Comparison of ENCODE assay signal across 18 cellular contexts in the genomic region with DNA sequence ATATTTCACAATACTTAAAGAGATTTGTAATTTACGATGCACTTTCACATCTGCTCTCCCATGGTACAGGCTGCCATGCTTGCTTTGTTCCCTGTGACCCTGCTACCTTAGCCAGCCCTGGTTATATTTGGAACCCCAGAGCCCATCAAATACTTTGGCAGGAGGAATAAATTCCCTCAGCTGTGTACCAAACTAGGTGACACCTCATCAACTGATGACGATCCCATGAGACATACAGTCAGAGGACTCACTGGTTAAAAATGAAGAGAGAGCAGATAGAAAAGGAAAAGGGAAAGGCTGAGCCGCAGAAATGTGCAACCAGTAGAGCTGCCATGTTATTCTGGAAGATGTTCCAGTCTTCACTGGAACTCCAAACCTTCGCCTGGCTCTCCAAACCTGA.
DNase-seq lines count a peak whose midpoint lies in the region; ATAC-seq and TF ChIP-seq lines count a peak whose summit lies in the region.
"Had no signal": no experiment of that assay in that cellular context is flagged by ENCODE, and none has a peak within 500 bp of the region (broad histone marks: within the 10 kb centered on the region; RNA-seq: fewer than 3 reads in every experiment).

No MANE protein-coding gene starts in this region.

- H4K12ac ChIP-seq in trophoblast cell (ENCODE audit: low read depth, low read length) = no peak overlapping the region

- H2BK5ac ChIP-seq in trophoblast cell (ENCODE audit: low read depth, low read length, poor library complexity) = no peak overlapping the region

- no peak overlapping the region for H4K8ac ChIP-seq in trophoblast cell (ENCODE audit: low read depth, low read length)

- no peak overlapping the region for H3K18ac ChIP-seq in trophoblast cell (ENCODE audit: low read length)

- WGBS in trophoblast cell (ENCODE audit: extremely low coverage, insufficient coverage, insufficient read length) = no CpG with 5 or more reads among the region's 4 CpGs

- H3K9me3 Mint-ChIP-seq in activated T-helper 2 cell treated with anti-CD3 and anti-CD28 coated beads, Interferon-gamma antibody, Interleukin-2, Interleukin-4, amounts not matched to agents 10 μg/mL and 5 μg/mL and 100 μg/mL, durations not matched to agents 14 hours and 24 hours and 36 hours = no peaks in the 10 kb centered on the region

- no peaks in the 10 kb centered on the region for H3K79me2 ChIP-seq in trophoblast cell (ENCODE audit: control insufficient read depth, insufficient read depth, low read length, poor library complexity)

- H3K23ac ChIP-seq in trophoblast cell (ENCODE audit: low read length) = no peak overlapping the region

- no peak overlapping the region for H3K4ac ChIP-seq in trophoblast cell (ENCODE audit: low read depth, low read length)

- H3K36me3 ChIP-seq in trophoblast cell (ENCODE audit: control insufficient read depth in 1 of 2, insufficient read depth in 2 of 2, low read length in 2 of 2) = no peaks in the 10 kb centered on the region
- H3K36me3 ChIP-seq: BE2C, lower lobe of right lung had no signal

- no peak overlapping the region for H3K4me3 Mint-ChIP-seq in activated T-helper 2 cell treated with anti-CD3 and anti-CD28 coated beads, Interferon-gamma antibody, Interleukin-2, Interleukin-4, amounts not matched to agents 10 μg/mL and 5 μg/mL and 100 μg/mL, durations not matched to agents 14 hours and 24 hours and 36 hours (ENCODE audit: low read depth)
- H3K4me3 Mint-ChIP-seq: naive thymus-derived CD4-positive, alpha-beta T cell; T-helper 17 cell had no signal

- H3K4me3 ChIP-seq in epithelial cell of esophagus (ENCODE audit: low read length) (no peak overlapping the region), trophoblast cell (ENCODE audit: low read depth, low read length) (no peak overlapping the region)
- H3K4me3 ChIP-seq: lower lobe of right lung, testis had no signal

- H3K27ac Mint-ChIP-seq in activated T-helper 2 cell treated with anti-CD3 and anti-CD28 coated beads, Interferon-gamma antibody, Interleukin-2, Interleukin-4, amounts not matched to agents 10 μg/mL and 5 μg/mL and 100 μg/mL, durations not matched to agents 14 hours and 24 hours and 36 hours = no peak overlapping the region
- H3K27ac Mint-ChIP-seq: naive thymus-derived CD4-positive, alpha-beta T cell; T-helper 17 cell had no signal

- H3K14ac ChIP-seq in trophoblast cell (ENCODE audit: low read length) = no peak overlapping the region

- no peak overlapping the region for H2AFZ ChIP-seq in trophoblast cell (ENCODE audit: insufficient read depth, low read length, poor library complexity)

- no peak overlapping the region for H4K91ac ChIP-seq in trophoblast cell (ENCODE audit: low read depth, low read length)

- H2AK5ac ChIP-seq in trophoblast cell (ENCODE audit: low read length) = no peak overlapping the region

- H3K9ac ChIP-seq in trophoblast cell (ENCODE audit: low read length) = no peak overlapping the region

- TF ChIP-seq CTCF in epithelial cell of esophagus (IDR thresholded peaks at IDR 0.05; ENCODE audit: insufficient read depth, low read depth, low read length, missing control alignments) = no peak

- DNase-seq in GM03348 (ENCODE audit: low spot score) (peak; percentile 24), RKO (ENCODE audit: low spot score) (peak; percentile 80), epithelial cell of esophagus (ENCODE audit: low read depth) (peak; percentile 60), trophoblast cell (peak; percentile 58 to 80), mucosa of gallbladder (ENCODE audit: low spot score) (no peak), hippocampal formation (lab: John Stamatoyannopoulos, UW) (no peak), left colon (no peak)
- DNase-seq in activated T-helper 2 cell treated with anti-CD3 and anti-CD28 coated beads, Interferon-gamma antibody, Interleukin-2, Interleukin-4, amounts not matched to agents 10 μg/mL and 5 μg/mL and 100 μg/mL, durations not matched to agents 14 hours and 24 hours and 36 hours (ENCODE audit: low spot score) = no peak
- DNase-seq: activated effector memory CD4-positive, alpha-beta T cell treated with Interleukin-2 at 50 U/mL for 16 hours; BE2C; GDM1; lower lobe of right lung; naive thymus-derived CD4-positive, alpha-beta T cell; NCI-H345; Right ventricle myocardium superior; T-helper 17 cell; testis had no signal

- H3K79me1 ChIP-seq in trophoblast cell (ENCODE audit: low read length) = no peaks in the 10 kb centered on the region

- H3K4me2 ChIP-seq in trophoblast cell (ENCODE audit: low read length) = no peak overlapping the region

- H3K4me1 Mint-ChIP-seq in activated T-helper 2 cell treated with anti-CD3 and anti-CD28 coated beads, Interferon-gamma antibody, Interleukin-2, Interleukin-4, amounts not matched to agents 10 μg/mL and 5 μg/mL and 100 μg/mL, durations not matched to agents 14 hours and 24 hours and 36 hours (ENCODE audit: low read depth) = peaks cover 17% of the 10 kb centered on the region
- H3K4me1 Mint-ChIP-seq: naive thymus-derived CD4-positive, alpha-beta T cell; T-helper 17 cell had no signal

- no peak for ATAC-seq in left colon
- ATAC-seq: activated CD4-positive, CD25-positive, alpha-beta regulatory T cell treated with anti-CD3 and anti-CD28 coated beads, Interleukin-2, amount 50 U/mL, for 24 hours; lower lobe of right lung; naive thymus-derived CD4-positive, alpha-beta T cell; T-helper 17 cell had no signal

- peaks cover 8% of the 10 kb centered on the region for H3K27me3 Mint-ChIP-seq in activated T-helper 2 cell treated with anti-CD3 and anti-CD28 coated beads, Interferon-gamma antibody, Interleukin-2, Interleukin-4, amounts not matched to agents 10 μg/mL and 5 μg/mL and 100 μg/mL, durations not matched to agents 14 hours and 24 hours and 36 hours (ENCODE audit: low read depth)
- H3K27me3 Mint-ChIP-seq: T-helper 17 cell had no signal

- intact Hi-C loops in activated T-helper 2 cell treated with anti-CD3 and anti-CD28 coated beads, Interferon-gamma antibody, Interleukin-2, Interleukin-4, amounts not matched to agents 10 μg/mL and 5 μg/mL and 100 μg/mL, durations not matched to agents 14 hours and 24 hours and 36 hours (cut with micrococcal nuclease) = loop anchor here (5.0 to 10.0 kb wide), 2 partner anchors 130 to 222 kb away; no protein-coding TSS in a partner anchor
- intact Hi-C loops in left colon (cut with DNase I, micrococcal nuclease) = no loop called here

- no peak overlapping the region for H2BK12ac ChIP-seq in trophoblast cell (ENCODE audit: low read length)

- no peaks in the 10 kb centered on the region for H3K36me3 Mint-ChIP-seq in activated T-helper 2 cell treated with anti-CD3 and anti-CD28 coated beads, Interferon-gamma antibody, Interleukin-2, Interleukin-4, amounts not matched to agents 10 μg/mL and 5 μg/mL and 100 μg/mL, durations not matched to agents 14 hours and 24 hours and 36 hours (ENCODE audit: low read depth)
- H3K36me3 Mint-ChIP-seq: naive thymus-derived CD4-positive, alpha-beta T cell had no signal

- no peaks in the 10 kb centered on the region for H3K27me3 ChIP-seq in trophoblast cell (ENCODE audit: insufficient read depth, low read length)
- H3K27me3 ChIP-seq: BE2C, testis had no signal

- H2BK120ac ChIP-seq in trophoblast cell (ENCODE audit: insufficient read depth, low read length, poor library complexity) = no peak overlapping the region

- H3K9me3 ChIP-seq in trophoblast cell (ENCODE audit: insufficient read depth, low read depth, low read length) = no peaks in the 10 kb centered on the region
- H3K9me3 ChIP-seq: BE2C, lower lobe of right lung, testis had no signal

- no peak overlapping the region for H3K27ac ChIP-seq in trophoblast cell (ENCODE audit: low read depth, low read length)
- H3K27ac ChIP-seq: lower lobe of right lung, testis had no signal

- H3K4me1 ChIP-seq in trophoblast cell (ENCODE audit: control insufficient read depth in 1 of 2, insufficient read depth in 2 of 2, low read length in 2 of 2) = peaks cover 0 to 4% of the 10 kb centered on the region in 2 experiments
- H3K4me1 ChIP-seq: BE2C, lower lobe of right lung, testis had no signal

Comparison
In these comparisons a context has a peak if more than half of its experiments do, and no peak if none do; other contexts are left out.
1. DNase-seq: peak in GM03348 (single experiment), RKO (single experiment), epithelial cell of esophagus (single experiment) and trophoblast cell (2 of 2); none in mucosa of gallbladder (single experiment), activated T-helper 2 cell treated with anti-CD3 and anti-CD28 coated beads, Interferon-gamma antibody, Interleukin-2, Interleukin-4, amounts not matched to agents 10 μg/mL and 5 μg/mL and 100 μg/mL, durations not matched to agents 14 hours and 24 hours and 36 hours (single experiment), hippocampal formation (0 of 2) and left colon (0 of 2).